In the genomic region with DNA sequence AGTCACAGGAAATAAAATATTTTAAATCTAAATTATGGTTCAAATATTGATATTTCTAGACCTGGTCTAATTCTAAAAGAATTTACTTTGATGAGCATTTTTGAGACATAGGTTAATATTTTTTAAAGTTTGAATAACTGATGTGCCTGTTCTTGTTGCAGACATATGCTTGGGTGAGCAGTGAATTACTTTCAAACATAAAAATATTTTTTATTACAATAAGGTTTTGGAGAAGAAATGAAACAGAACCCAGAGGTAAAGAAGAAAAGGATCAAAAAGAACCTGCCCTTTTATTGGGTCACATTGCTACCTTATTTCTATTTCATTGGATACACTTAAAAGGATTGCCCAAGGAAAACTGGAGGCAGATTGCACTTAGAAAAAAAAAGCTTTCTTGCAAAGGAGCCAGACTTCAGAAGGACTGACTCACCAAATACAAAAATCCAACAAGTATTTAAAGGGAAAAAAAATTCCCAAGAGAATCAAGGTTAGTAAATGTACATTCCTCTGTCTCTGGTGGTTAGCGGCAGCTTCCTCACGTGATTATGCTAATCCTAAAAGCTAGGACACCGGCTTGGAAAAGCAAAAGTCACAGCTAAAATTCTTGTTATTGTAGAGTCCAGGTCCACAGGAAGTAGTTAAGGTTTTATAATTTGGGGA, we compare ENCODE assay signal across 1 cellular context.
TF ChIP-seq lines count a peak whose summit lies in the region.

No MANE protein-coding gene starts in this region.

TF ChIP-seq in SK-N-SH treated with all-trans-retinoic acid at 6 μM for 48 hours, 23 proteins besides CTCF, POLR2A, EP300 and RAD21 (continued from another document):
- TF ChIP-seq, protein P1, sequence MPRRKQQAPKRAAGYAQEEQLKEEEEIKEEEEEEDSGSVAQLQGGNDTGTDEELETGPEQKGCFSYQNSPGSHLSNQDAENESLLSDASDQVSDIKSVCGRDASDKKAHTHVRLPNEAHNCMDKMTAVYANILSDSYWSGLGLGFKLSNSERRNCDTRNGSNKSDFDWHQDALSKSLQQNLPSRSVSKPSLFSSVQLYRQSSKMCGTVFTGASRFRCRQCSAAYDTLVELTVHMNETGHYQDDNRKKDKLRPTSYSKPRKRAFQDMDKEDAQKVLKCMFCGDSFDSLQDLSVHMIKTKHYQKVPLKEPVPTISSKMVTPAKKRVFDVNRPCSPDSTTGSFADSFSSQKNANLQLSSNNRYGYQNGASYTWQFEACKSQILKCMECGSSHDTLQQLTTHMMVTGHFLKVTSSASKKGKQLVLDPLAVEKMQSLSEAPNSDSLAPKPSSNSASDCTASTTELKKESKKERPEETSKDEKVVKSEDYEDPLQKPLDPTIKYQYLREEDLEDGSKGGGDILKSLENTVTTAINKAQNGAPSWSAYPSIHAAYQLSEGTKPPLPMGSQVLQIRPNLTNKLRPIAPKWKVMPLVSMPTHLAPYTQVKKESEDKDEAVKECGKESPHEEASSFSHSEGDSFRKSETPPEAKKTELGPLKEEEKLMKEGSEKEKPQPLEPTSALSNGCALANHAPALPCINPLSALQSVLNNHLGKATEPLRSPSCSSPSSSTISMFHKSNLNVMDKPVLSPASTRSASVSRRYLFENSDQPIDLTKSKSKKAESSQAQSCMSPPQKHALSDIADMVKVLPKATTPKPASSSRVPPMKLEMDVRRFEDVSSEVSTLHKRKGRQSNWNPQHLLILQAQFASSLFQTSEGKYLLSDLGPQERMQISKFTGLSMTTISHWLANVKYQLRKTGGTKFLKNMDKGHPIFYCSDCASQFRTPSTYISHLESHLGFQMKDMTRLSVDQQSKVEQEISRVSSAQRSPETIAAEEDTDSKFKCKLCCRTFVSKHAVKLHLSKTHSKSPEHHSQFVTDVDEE (CRISPR knock-in tag; IDR thresholded peaks at IDR 0.05): no peak
- no peak; the same call in 1 of the 2 replicates for TF ChIP-seq ISL1 (CRISPR knock-in tag; IDR thresholded peaks at IDR 0.05)
- TF ChIP-seq CSDC2 (CRISPR knock-in tag; IDR thresholded peaks at IDR 0.05): no peak
- TF ChIP-seq SNAI2 (CRISPR knock-in tag; IDR thresholded peaks at IDR 0.05): no peak
- no peak for TF ChIP-seq ZFP3 (CRISPR knock-in tag; IDR thresholded peaks at IDR 0.05)
- no peak for TF ChIP-seq OSR1 (CRISPR knock-in tag; IDR thresholded peaks at IDR 0.05)
- no peak for TF ChIP-seq TCF4 (CRISPR knock-in tag; IDR thresholded peaks at IDR 0.05; ENCODE audit: borderline replicate concordance)
- no peak for TF ChIP-seq ZC3H10 (CRISPR knock-in tag; IDR thresholded peaks at IDR 0.05)
